Comparison of ENCODE assay signal across 23 cellular contexts in the genomic region with DNA sequence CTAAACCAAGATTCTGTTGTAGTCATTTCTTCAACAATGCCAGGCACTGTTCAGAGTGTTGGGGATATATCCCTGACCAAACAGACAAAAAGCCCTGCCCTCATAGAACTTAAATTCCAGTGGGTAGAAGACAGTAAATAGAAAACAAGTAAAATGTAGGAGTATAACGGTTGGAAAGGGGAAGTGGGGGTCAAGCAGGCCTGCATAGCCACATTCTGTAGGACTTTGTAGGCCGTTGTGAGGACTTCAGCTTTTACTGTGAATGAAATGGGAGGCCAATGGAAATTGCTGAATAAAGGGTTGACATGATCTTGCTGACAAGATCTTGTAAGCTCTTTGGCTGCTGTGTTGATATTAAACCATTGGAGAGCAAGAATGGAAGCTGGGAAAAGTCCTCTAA.
"Had no signal": no experiment of that assay in that cellular context is flagged by ENCODE, and none has a peak within 500 bp of the region (broad histone marks: within the 10 kb centered on the region; RNA-seq: fewer than 3 reads in every experiment).

No MANE protein-coding gene starts in this region.

- H3K27ac ChIP-seq: cardiac muscle cell, foreskin keratinocyte, lower lobe of right lung, sigmoid colon, transverse colon, VCaP had no signal

- H3K9me3 ChIP-seq: lower lobe of right lung, mucosa of descending colon, sigmoid colon, transverse colon had no signal

- H3K9me3 Mint-ChIP-seq: activated naive CD4-positive, alpha-beta T cell treated with anti-CD3 and anti-CD28 coated beads for 36 hours; activated naive CD8-positive, alpha-beta T cell treated with anti-CD3 and anti-CD28 coated beads, Interleukin-2, amount 50 U/mL, for 24 hours; nephron progenitor cell; stimulated activated naive B cell treated with anti-CD40 and anti-IgM and Interleukin-4, amounts not matched to agents 10 μg/mL and 1 μg/mL and 100 μg/mL, for 72 hours; T-helper 2 cell treated with Interferon-gamma antibody and Interleukin-4, amounts not matched to agents 5 μg/mL and 100 μg/mL, for 36 hours had no signal

- H3K4me3 ChIP-seq: cardiac muscle cell, lower lobe of right lung, mucosa of descending colon, smooth muscle cell, transverse colon had no signal

- H3K4me2 ChIP-seq: smooth muscle cell had no signal

- H3K27me3 ChIP-seq: cardiac muscle cell, foreskin keratinocyte, sigmoid colon, transverse colon had no signal

- ATAC-seq: activated CD4-positive, CD25-positive, alpha-beta regulatory T cell treated with anti-CD3 and anti-CD28 coated beads, Interleukin-2, amount 50 U/mL, for 24 hours; activated naive CD8-positive, alpha-beta T cell treated with anti-CD3 and anti-CD28 coated beads, Interleukin-2, amount 50 U/mL, for 24 hours; foreskin keratinocyte; lower lobe of right lung; mucosa of descending colon; stimulated activated naive B cell treated with anti-CD40 and anti-IgM and Interleukin-4, amounts not matched to agents 10 μg/mL and 1 μg/mL and 100 μg/mL, for 72 hours had no signal

- DNase-seq: activated CD4-positive, alpha-beta T cell treated with anti-CD3 and anti-CD28 coated beads, Interleukin-2, amount 50 U/mL, for 1 hour; activated CD8-positive, alpha-beta memory T cell treated with anti-CD3 and anti-CD28 coated beads for 24 hours; activated CD8-positive, alpha-beta memory T cell treated with anti-CD3 and anti-CD28 coated beads, Interleukin-2, amount 50 U/mL, for 4 hours; activated naive CD4-positive, alpha-beta T cell treated with anti-CD3 and anti-CD28 coated beads for 36 hours; activated naive CD8-positive, alpha-beta T cell treated with anti-CD3 and anti-CD28 coated beads, Interleukin-2, amount 50 U/mL, for 24 hours; activated T-cell treated with anti-CD3 and anti-CD28 coated beads, Interleukin-2, amount 50 U/mL, for 48 hours; cortex of kidney; foreskin keratinocyte; kidney; lower lobe of right lung; mesendoderm; mucosa of descending colon; nephron progenitor cell; occipital lobe; sigmoid colon; stimulated activated CD4-positive, alpha-beta T cell treated with anti-CD3 and anti-CD28 coated beads, Interleukin-15, amount 100 ng/mL, for 24 hours; stimulated activated naive B cell treated with anti-CD40 and anti-IgM and Interleukin-4, amounts not matched to agents 10 μg/mL and 1 μg/mL and 100 μg/mL, for 72 hours; transverse colon had no signal

- H3K27me3 Mint-ChIP-seq: activated naive CD8-positive, alpha-beta T cell treated with anti-CD3 and anti-CD28 coated beads, Interleukin-2, amount 50 U/mL, for 24 hours; stimulated activated naive B cell treated with anti-CD40 and anti-IgM and Interleukin-4, amounts not matched to agents 10 μg/mL and 1 μg/mL and 100 μg/mL, for 72 hours had no signal

- H3K4me1 ChIP-seq: foreskin keratinocyte had no signal

- H3K27ac Mint-ChIP-seq: activated naive CD4-positive, alpha-beta T cell treated with anti-CD3 and anti-CD28 coated beads for 36 hours; nephron progenitor cell; stimulated activated naive B cell treated with anti-CD40 and anti-IgM and Interleukin-4, amounts not matched to agents 10 μg/mL and 1 μg/mL and 100 μg/mL, for 72 hours; T-helper 2 cell treated with Interferon-gamma antibody and Interleukin-4, amounts not matched to agents 5 μg/mL and 100 μg/mL, for 36 hours had no signal

- H3K4me3 Mint-ChIP-seq: activated naive CD8-positive, alpha-beta T cell treated with anti-CD3 and anti-CD28 coated beads, Interleukin-2, amount 50 U/mL, for 24 hours had no signal
